23 cellular contexts compared by ENCODE assay signal in the genomic region with DNA sequence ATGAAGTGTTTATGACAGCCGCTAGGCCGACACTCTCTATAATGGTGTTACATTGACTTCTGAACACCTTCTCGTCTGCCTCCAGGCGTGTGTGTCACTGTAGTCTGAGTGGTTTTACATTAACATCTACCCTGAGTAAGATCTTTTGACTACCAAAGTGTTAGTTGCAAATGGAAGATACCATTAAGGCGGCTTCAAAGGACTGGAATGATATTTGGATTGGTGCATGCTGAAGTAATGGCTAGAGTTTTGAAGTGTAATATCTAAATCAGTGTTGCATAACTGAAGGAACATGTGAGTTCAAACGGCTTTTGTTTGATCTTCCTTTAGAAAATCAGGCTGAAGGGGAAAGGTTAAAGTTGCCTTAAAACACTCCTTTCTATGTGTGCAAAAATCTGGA. TPM values are rescaled to one million over a fixed set of nuclear protein-coding genes. Genes with fewer than 3 reads are reported as not detected.
A peak's percentile ranks its signal among the peaks of the same experiment; 100 is the strongest.
DNase-seq lines count a peak whose midpoint lies in the region; ATAC-seq and TF ChIP-seq lines count a peak whose summit lies in the region.
"Had no signal": no experiment of that assay in that cellular context is flagged by ENCODE, and none has a peak within 500 bp of the region (broad histone marks: within the 10 kb centered on the region; RNA-seq: fewer than 3 reads in every experiment).

No MANE protein-coding gene starts in this region.

- ATAC-seq in GM21390 (IDR thresholded peaks at IDR 0.05; ENCODE audit: unreplicated experiment) (no peak), Right ventricle myocardium superior (ENCODE audit: poor library complexity) (no peak)
- ATAC-seq: HCT116, left cardiac atrium, psoas muscle had no signal

- H3K36me3 ChIP-seq in BLaER1 (no peaks in the 10 kb centered on the region), MM.1S (replicated peaks; ENCODE audit: insufficient read depth, low read length) (no peaks in the 10 kb centered on the region)
- H3K36me3 ChIP-seq: uterus had no signal

- intact Hi-C loops in Right ventricle myocardium superior (cut with DNase I) = no loop called here

- no peaks in the 10 kb centered on the region for H3K79me2 ChIP-seq in MM.1S (ENCODE audit: low read length)

- H3K9me3 Mint-ChIP-seq in nephron = no peaks in the 10 kb centered on the region
- H3K9me3 Mint-ChIP-seq: stimulated activated naive CD8-positive, alpha-beta T cell treated with anti-CD3 and anti-CD28 coated beads, Interleukin-15, Interleukin-2, amounts not matched to agents 100 ng/mL and 50 ng/mL, for 24 hours had no signal

- H3K27ac ChIP-seq in BLaER1 (peak overlapping the region; percentile 65), MM.1S (ENCODE audit: low read length) (no peak overlapping the region)
- H3K27ac ChIP-seq: esophagus muscularis mucosa, psoas muscle, uterus had no signal

- no peaks in the 10 kb centered on the region for H3K27me3 Mint-ChIP-seq in nephron (ENCODE audit: low read depth)
- H3K27me3 Mint-ChIP-seq: activated naive CD8-positive, alpha-beta T cell; naive B cell; stimulated activated naive CD8-positive, alpha-beta T cell treated with anti-CD3 and anti-CD28 coated beads, Interleukin-15, Interleukin-2, amounts not matched to agents 100 ng/mL and 50 ng/mL, for 24 hours had no signal

- no peak overlapping the region for H3K4me3 Mint-ChIP-seq in nephron
- H3K4me3 Mint-ChIP-seq: activated naive CD8-positive, alpha-beta T cell; stimulated activated naive CD8-positive, alpha-beta T cell treated with anti-CD3 and anti-CD28 coated beads, Interleukin-15, Interleukin-2, amounts not matched to agents 100 ng/mL and 50 ng/mL, for 24 hours had no signal

- H3K4me1 ChIP-seq in BLaER1 (peaks cover 20% of the 10 kb centered on the region), MM.1S (ENCODE audit: low read length) (peaks cover 9% of the 10 kb centered on the region; the same call in 1 of the 2 replicates)
- H3K4me1 ChIP-seq: esophagus muscularis mucosa, psoas muscle, uterus had no signal

- H3K9ac ChIP-seq in BLaER1 = 0 out of 2 replicates have a peak overlapping the region, but pooled peaks have one; percentile 33
- no peak overlapping the region for H3K9ac ChIP-seq in MM.1S (ENCODE audit: low read length)

- H3K4me3 ChIP-seq in BLaER1 = no peak overlapping the region
- no peak overlapping the region for H3K4me3 ChIP-seq in MM.1S (ENCODE audit: low read length)
- H3K4me3 ChIP-seq in fibroblast of mammary gland (ENCODE audit: control insufficient read depth, low read depth, low read length) = no peak overlapping the region
- H3K4me3 ChIP-seq: dorsolateral prefrontal cortex, esophagus muscularis mucosa, psoas muscle, uterus had no signal

- H3K4me1 Mint-ChIP-seq in nephron = peaks cover 5% of the 10 kb centered on the region

- TF ChIP-seq CTCF in MM.1S (IDR thresholded peaks at IDR 0.05; ENCODE audit: low read length) = no peak
- no peak for TF ChIP-seq CTCF in fibroblast of mammary gland (conservative IDR thresholded peaks at IDR 0.05; ENCODE audit: control insufficient read depth, insufficient read depth, low read depth, low read length)
- no peak for TF ChIP-seq CTCF in nephron (IDR thresholded peaks at IDR 0.05; ENCODE audit: unreplicated experiment in 3 of 3)

- H3F3A ChIP-seq in MM.1S (ENCODE audit: insufficient read depth, low read length) = no peaks in the 10 kb centered on the region

- H4K20me1 ChIP-seq in BLaER1 (no peaks in the 10 kb centered on the region), MM.1S (ENCODE audit: insufficient read depth, low read length) (no peaks in the 10 kb centered on the region)

- DNase-seq in MM.1S (no peak), fibroblast of mammary gland (ENCODE audit: low read depth) (peak; percentile 15), midbrain (lab: John Stamatoyannopoulos, UW) (no peak), Right ventricle myocardium superior (no peak)
- DNase-seq in activated CD4-positive, CD25-positive, alpha-beta regulatory T cell (lab: John Stamatoyannopoulos, UW) = no peak
- DNase-seq: activated CD4-positive, alpha-beta T cell treated with anti-CD3 and anti-CD28 coated beads, Interleukin-2, amount 50 U/mL, for 4 hours; activated T-cell treated with anti-CD3 and anti-CD28 coated beads, Interleukin-2, amount 50 U/mL, for 1 hour; dorsolateral prefrontal cortex; GF-D8; left cardiac atrium; naive B cell; NCI-H2107; NCI-H69; psoas muscle; stimulated activated CD4-positive, alpha-beta T cell treated with anti-CD3 and anti-CD28 coated beads, Interleukin-15, amount 100 ng/mL, for 24 hours; uterus had no signal

- no peak overlapping the region for H2AFZ ChIP-seq in MM.1S (ENCODE audit: low read length)

- H3K36me3 Mint-ChIP-seq in nephron (ENCODE audit: low read depth) = peaks cover 14% of the 10 kb centered on the region

- no peaks in the 10 kb centered on the region for H3K9me3 ChIP-seq in BLaER1
- no peaks in the 10 kb centered on the region for H3K9me3 ChIP-seq in MM.1S (replicated peaks; ENCODE audit: insufficient read depth, low read length)
- H3K9me3 ChIP-seq: esophagus muscularis mucosa, psoas muscle, uterus had no signal

- H3K27me3 ChIP-seq in BLaER1 (no peaks in the 10 kb centered on the region), MM.1S (replicated peaks; ENCODE audit: insufficient read depth, low read length) (no peaks in the 10 kb centered on the region)
- H3K27me3 ChIP-seq: dorsolateral prefrontal cortex, esophagus muscularis mucosa, uterus had no signal

- peak overlapping the region; percentile 2 to 37 (median 28) for H3K27ac Mint-ChIP-seq in nephron
- H3K27ac Mint-ChIP-seq: activated naive CD8-positive, alpha-beta T cell; stimulated activated naive CD8-positive, alpha-beta T cell treated with anti-CD3 and anti-CD28 coated beads, Interleukin-15, Interleukin-2, amounts not matched to agents 100 ng/mL and 50 ng/mL, for 24 hours had no signal

- no peaks in the 10 kb centered on the region for H3K9me2 ChIP-seq in MM.1S (replicated peaks; ENCODE audit: insufficient read depth, low read length)

- H3K4me2 ChIP-seq in BLaER1 (peak overlapping the region; percentile 61), MM.1S (ENCODE audit: low read depth, low read length) (peak overlapping the region; percentile 35)

RNA-seq across cellular contexts. Expression of a gene that starts 52.2 kb away (rescaled TPM):
- 15.6 TPM for total RNA-seq in Right ventricle myocardium superior
